ENCODE assay signal across 8 cellular contexts in the genomic region with DNA sequence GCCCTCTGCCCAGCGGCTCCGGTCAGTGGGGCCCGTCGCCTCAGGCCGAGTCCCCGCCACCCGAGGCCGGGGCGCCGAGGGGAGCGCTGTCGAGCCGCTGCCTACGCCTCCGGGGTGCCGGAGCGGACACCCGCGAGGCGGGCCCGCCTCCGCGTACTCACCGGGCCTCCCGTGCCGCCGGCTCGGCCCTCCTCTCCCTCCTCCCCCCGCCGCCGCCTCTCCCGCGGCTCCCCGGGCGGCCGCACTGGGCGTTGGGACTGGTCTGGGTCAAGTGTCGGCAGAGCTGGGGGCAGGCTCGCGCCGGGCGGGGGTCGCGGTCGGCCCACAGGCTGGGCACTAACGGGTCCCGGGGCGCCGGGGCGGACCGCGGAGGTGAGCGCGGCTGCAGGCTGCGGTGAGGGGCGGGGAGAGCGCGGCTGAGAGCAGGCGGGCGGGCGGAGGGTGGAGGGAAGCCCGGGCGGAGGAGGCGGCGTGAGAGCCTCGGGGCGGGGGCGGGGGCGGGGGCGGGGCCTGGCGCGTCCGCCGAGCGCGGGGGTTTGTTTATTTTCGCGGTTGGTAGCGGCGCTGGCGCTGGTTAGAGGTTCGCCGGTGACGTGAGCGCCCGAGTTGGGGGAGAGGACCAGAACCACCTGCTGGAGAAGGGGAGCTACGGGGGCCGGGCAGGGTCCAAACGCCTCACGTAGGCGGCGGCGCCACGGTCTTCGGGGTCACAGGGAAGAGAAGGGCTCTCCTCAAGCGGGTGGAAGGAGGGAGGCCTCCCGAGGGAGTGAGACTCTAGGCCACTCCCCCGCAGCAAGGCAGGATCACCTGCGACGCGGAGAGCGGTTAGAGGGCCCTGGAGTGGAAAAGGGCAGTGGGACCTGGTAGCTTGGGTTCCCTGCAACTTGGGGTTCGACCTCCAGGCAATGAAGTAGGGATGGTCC. TPM values are rescaled to one million over a fixed set of nuclear protein-coding genes. Genes with fewer than 3 reads are reported as not detected.
A peak's percentile ranks its signal among the peaks of the same experiment; 100 is the strongest.
DNase-seq lines count a peak whose midpoint lies in the region; TF ChIP-seq lines count a peak whose summit lies in the region.
"Not testable (repeated sequence)": the region's sequence is repeated elsewhere in the genome, so short reads cannot be mapped to it uniquely, and the experiment has no call there.

GKAP1 (minus strand) TSS at position 414 of the 923 bp plus-strand sequence. CDS start 11,252 bp downstream, outside the sequence.

- H3K27ac ChIP-seq in H9 (ENCODE audit: insufficient read length, low read depth, low read length); SK-N-MC: not testable (repeated sequence)
- H3K27ac ChIP-seq in subcutaneous abdominal adipose tissue (ENCODE audit: low read depth, low read length): peak within 1 kb of the TSS; percentile 55

- peak within 1 kb of the TSS; percentile 79 for H3K18ac ChIP-seq in H9 (ENCODE audit: insufficient read length, low read depth, low read length)

- not testable (repeated sequence) for H3K4me1 Mint-ChIP-seq in H9
- H3K4me1 Mint-ChIP-seq in activated naive CD4-positive, alpha-beta T cell treated with anti-CD3 and anti-CD28 coated beads, Interleukin-2, amount 10 ng/mL, durations not matched to agents 7 days and 5 days: peaks cover 18% of the 10 kb centered on the region

- not testable (repeated sequence) for H3K79me1 ChIP-seq in H9 (ENCODE audit: insufficient read depth, low read depth, low read length, poor library complexity, severe bottlenecking)

- CTCF ChIA-PET in activated naive CD4-positive, alpha-beta T cell treated with anti-CD3 and anti-CD28 coated beads, Interleukin-2, amount 10 ng/mL, durations not matched to agents 7 days and 5 days (lab: Charles Lee): not testable (repeated sequence)

- no CpG with 5 or more reads among the region's 103 CpGs for WGBS in H9 (ENCODE audit: extremely low coverage, insufficient read length, low lambda C conversion rate)

- H3K36me3 Mint-ChIP-seq in H9 (ENCODE audit: insufficient read depth in 1 of 3, low read depth in 3 of 3); activated naive CD4-positive, alpha-beta T cell treated with anti-CD3 and anti-CD28 coated beads, Interleukin-2, amount 10 ng/mL, durations not matched to agents 7 days and 5 days: not testable (repeated sequence)

- not testable (repeated sequence) for H3K27me3 Mint-ChIP-seq in H9 (ENCODE audit: low read depth)
- H3K27me3 Mint-ChIP-seq in activated naive CD4-positive, alpha-beta T cell treated with anti-CD3 and anti-CD28 coated beads, Interleukin-2, amount 10 ng/mL, durations not matched to agents 7 days and 5 days: peaks cover 12% of the 10 kb centered on the region

- not testable (repeated sequence) for H3K23me2 ChIP-seq in H9 (ENCODE audit: insufficient read length, low read depth, low read length, poor library complexity, severe bottlenecking)

- not testable (repeated sequence) for H3K9me3 ChIP-seq in H9 (ENCODE audit: control insufficient read depth, low read depth, low read length); MG63; SK-N-MC (ENCODE audit: low read depth, low read length); subcutaneous abdominal adipose tissue (ENCODE audit: control insufficient read depth in 5 of 5, low read length in 5 of 5)

- H3K4ac ChIP-seq in H9 (ENCODE audit: low read depth, low read length): not testable (repeated sequence)

- not testable (repeated sequence) for H2BK20ac ChIP-seq in H9 (ENCODE audit: low read depth, low read length, poor library complexity, severe bottlenecking)

- not testable (repeated sequence) for H3K4me1 ChIP-seq in H9 (ENCODE audit: insufficient read depth, low read length); subcutaneous abdominal adipose tissue (ENCODE audit: control insufficient read depth in 5 of 5, insufficient read depth in 5 of 5, low read length in 5 of 5)

- H3K14ac ChIP-seq in H9 (ENCODE audit: insufficient read depth, low read length): peak within 1 kb of the TSS; percentile 57

- H2BK15ac ChIP-seq in H9 (ENCODE audit: low read depth, low read length): not testable (repeated sequence)

- H3K9me3 Mint-ChIP-seq in H9; activated naive CD4-positive, alpha-beta T cell treated with anti-CD3 and anti-CD28 coated beads, Interleukin-2, amount 10 ng/mL, durations not matched to agents 7 days and 5 days: not testable (repeated sequence)

- H3K9ac ChIP-seq in H9 (ENCODE audit: extremely low read depth, insufficient read length, low read length): peak within 1 kb of the TSS; percentile 23
- H3K9ac ChIP-seq in SK-N-MC (ENCODE audit: insufficient read length): peak within 1 kb of the TSS; percentile 53
- H3K9ac ChIP-seq in subcutaneous abdominal adipose tissue (ENCODE audit: low read length in 5 of 5): peak within 1 kb of the TSS in 4 of 5 donors; percentile 56 to 79 (median 70)

- DNase-seq in GDM1 (lab: John Stamatoyannopoulos, UW) (peak; percentile 51), H9 (peak; percentile 87), MG63 (peak; percentile 72), glomerular visceral epithelial cell (ENCODE audit: extremely low spot score) (peak; percentile 79), nucleus accumbens (lab: John Stamatoyannopoulos, UW) (peak in 55 of 56 donors; percentile 24 to 93 (median 71))
- not testable (repeated sequence) for DNase-seq in SK-N-MC (ENCODE audit: low read depth, low spot score)
- DNase-seq in activated naive CD4-positive, alpha-beta T cell treated with anti-CD3 and anti-CD28 coated beads, Interleukin-2, amount 10 ng/mL, durations not matched to agents 7 days and 5 days: peak; percentile 85

- not testable (repeated sequence) for H2AFZ ChIP-seq in H9 (ENCODE audit: low read length)

- not testable (repeated sequence) for TF ChIP-seq CTCF in H9 (conservative IDR thresholded peaks at IDR 0.05)

- H3K23ac ChIP-seq in H9 (ENCODE audit: insufficient read length, low read depth, low read length): not testable (repeated sequence)

- not testable (repeated sequence) for H3T11ph ChIP-seq in H9 (ENCODE audit: low read length)

- H2AK5ac ChIP-seq in H9 (ENCODE audit: insufficient read length, low read length): not testable (repeated sequence)

- H3K36me3 ChIP-seq in MG63; SK-N-MC (ENCODE audit: insufficient read depth, low read length); subcutaneous abdominal adipose tissue (ENCODE audit: control insufficient read depth in 5 of 5, insufficient read depth in 5 of 5, low read length in 5 of 5): not testable (repeated sequence)

- H3K27ac Mint-ChIP-seq in H9: peak within 1 kb of the TSS in 2 of 3 experiments; percentile 73 to 82; a peak in 3 of 7 replicates
- peak within 1 kb of the TSS; percentile 86 for H3K27ac Mint-ChIP-seq in activated naive CD4-positive, alpha-beta T cell treated with anti-CD3 and anti-CD28 coated beads, Interleukin-2, amount 10 ng/mL, durations not matched to agents 7 days and 5 days

- H4K20me1 ChIP-seq in H9 (ENCODE audit: control insufficient read depth, insufficient read depth, insufficient read length): not testable (repeated sequence)

- H2BK5ac ChIP-seq in H9 (ENCODE audit: insufficient read length, low read length): not testable (repeated sequence)

- H4K8ac ChIP-seq in H9 (replicated peaks; ENCODE audit: insufficient read length, low read depth, low read length): not testable (repeated sequence)

- not testable (repeated sequence) for H4K5ac ChIP-seq in H9 (ENCODE audit: insufficient read length, low read depth, low read length)

- H3K56ac ChIP-seq in H9 (ENCODE audit: insufficient read length, low read depth, low read length): not testable (repeated sequence)

- H3K79me2 ChIP-seq in H9 (ENCODE audit: insufficient read depth, low read length): not testable (repeated sequence)

- not testable (repeated sequence) for H4K91ac ChIP-seq in H9 (ENCODE audit: insufficient read length, low read depth, low read length)

- H3K4me2 ChIP-seq in H9 (ENCODE audit: insufficient read depth, insufficient read length, low read length): peak within 1 kb of the TSS; percentile 71

- H3K4me3 ChIP-seq in MG63 (peak within 1 kb of the TSS; percentile 53), SK-N-MC (peak within 1 kb of the TSS; percentile 82), subcutaneous abdominal adipose tissue (ENCODE audit: low read depth in 1 of 5, low read length in 5 of 5) (peak within 1 kb of the TSS; percentile 57 to 67 (median 63))

- not testable (repeated sequence) for H2BK12ac ChIP-seq in H9 (ENCODE audit: insufficient read length, low read depth, low read length)

- not testable (repeated sequence) for H2BK120ac ChIP-seq in H9 (ENCODE audit: low read depth, low read length, poor library complexity, severe bottlenecking)

- peak within 1 kb of the TSS; percentile 65 to 88 for H3K4me3 Mint-ChIP-seq in H9
- peak within 1 kb of the TSS; percentile 83 for H3K4me3 Mint-ChIP-seq in activated naive CD4-positive, alpha-beta T cell treated with anti-CD3 and anti-CD28 coated beads, Interleukin-2, amount 10 ng/mL, durations not matched to agents 7 days and 5 days

- not testable (repeated sequence) for H3K27me3 ChIP-seq in H9 (ENCODE audit: insufficient read depth, low read length); MG63; subcutaneous abdominal adipose tissue (ENCODE audit: control insufficient read depth in 5 of 5, insufficient read depth in 4 of 5, low read length in 5 of 5)

RNA-seq across cellular contexts. Expression of gene GKAP1, which starts in this region (rescaled TPM):
- 5.4 and 6.2 TPM in 2 replicates for total RNA-seq in H9 (2021)
- total RNA-seq in MG63 (2014; rRNA removed; shearing (Covaris generic); ENCODE audit: low replicate concordance): 0.86 and 18.1 TPM in 2 replicates
